In the genomic region with DNA sequence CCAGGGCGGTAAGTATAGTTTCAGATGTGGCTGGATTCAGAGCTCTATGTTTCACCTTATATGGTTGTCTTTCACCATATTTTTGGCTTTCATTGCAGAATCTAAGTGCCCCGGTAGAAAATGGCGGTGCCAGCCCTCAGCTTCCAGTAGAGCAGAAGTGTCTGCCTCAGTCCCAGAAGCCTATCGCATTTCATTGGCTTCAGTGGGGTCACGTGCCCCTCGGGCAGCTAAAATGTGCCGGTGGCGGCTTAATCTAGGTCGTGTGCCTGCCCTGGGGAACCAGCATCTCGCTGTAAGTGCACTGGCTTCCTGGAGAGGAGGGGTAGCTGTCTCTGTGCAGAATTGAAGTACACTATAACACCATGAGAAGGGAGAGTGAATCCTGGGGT, we compare ENCODE assay signal across 1 cellular context.
TF ChIP-seq lines count a peak whose summit lies in the region.

No MANE protein-coding gene starts in this region.

TF ChIP-seq in K562, 482 proteins besides CTCF, POLR2A, EP300 and RAD21 (continued from another document and continues in another):
- TF ChIP-seq, protein P1, sequence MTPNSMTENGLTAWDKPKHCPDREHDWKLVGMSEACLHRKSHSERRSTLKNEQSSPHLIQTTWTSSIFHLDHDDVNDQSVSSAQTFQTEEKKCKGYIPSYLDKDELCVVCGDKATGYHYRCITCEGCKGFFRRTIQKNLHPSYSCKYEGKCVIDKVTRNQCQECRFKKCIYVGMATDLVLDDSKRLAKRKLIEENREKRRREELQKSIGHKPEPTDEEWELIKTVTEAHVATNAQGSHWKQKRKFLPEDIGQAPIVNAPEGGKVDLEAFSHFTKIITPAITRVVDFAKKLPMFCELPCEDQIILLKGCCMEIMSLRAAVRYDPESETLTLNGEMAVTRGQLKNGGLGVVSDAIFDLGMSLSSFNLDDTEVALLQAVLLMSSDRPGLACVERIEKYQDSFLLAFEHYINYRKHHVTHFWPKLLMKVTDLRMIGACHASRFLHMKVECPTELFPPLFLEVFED (CRISPR knock-in tag; conservative IDR thresholded peaks at IDR 0.05) = no peak
- no peak for TF ChIP-seq MED1 (CRISPR knock-in tag; IDR thresholded peaks at IDR 0.05; ENCODE audit: borderline replicate concordance)
- no peak for TF ChIP-seq ZNF586 (CRISPR knock-in tag; conservative IDR thresholded peaks at IDR 0.05)
- TF ChIP-seq, protein P2, sequence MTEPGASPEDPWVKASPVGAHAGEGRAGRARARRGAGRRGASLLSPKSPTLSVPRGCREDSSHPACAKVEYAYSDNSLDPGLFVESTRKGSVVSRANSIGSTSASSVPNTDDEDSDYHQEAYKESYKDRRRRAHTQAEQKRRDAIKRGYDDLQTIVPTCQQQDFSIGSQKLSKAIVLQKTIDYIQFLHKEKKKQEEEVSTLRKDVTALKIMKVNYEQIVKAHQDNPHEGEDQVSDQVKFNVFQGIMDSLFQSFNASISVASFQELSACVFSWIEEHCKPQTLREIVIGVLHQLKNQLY (CRISPR knock-in tag; conservative IDR thresholded peaks at IDR 0.05) = no peak
- TF ChIP-seq RAD51 (IDR thresholded peaks at IDR 0.05; ENCODE audit: borderline replicate concordance, low read depth) = peak; percentile 71; the same call in 1 of the 2 replicates
- TF ChIP-seq TBL1XR1 (IDR thresholded peaks at IDR 0.05; ENCODE audit: low read length in 2 of 2) = no peak
- no peak for TF ChIP-seq CREB1 (IDR thresholded peaks at IDR 0.05)
- no peak for TF ChIP-seq CREB1 (CRISPR knock-in tag; IDR thresholded peaks at IDR 0.05)
- no peak for TF ChIP-seq TAL1 (IDR thresholded peaks at IDR 0.05)
- no peak for TF ChIP-seq POLR3A (IDR thresholded peaks at IDR 0.05; ENCODE audit: borderline replicate concordance, extremely low read depth, insufficient read depth, insufficient read length)
- TF ChIP-seq ARID1B (IDR thresholded peaks at IDR 0.05) = no peak
- no peak for TF ChIP-seq POLR2B (IDR thresholded peaks at IDR 0.05; ENCODE audit: low read depth, partially characterized antibody)
- TF ChIP-seq, protein P3, sequence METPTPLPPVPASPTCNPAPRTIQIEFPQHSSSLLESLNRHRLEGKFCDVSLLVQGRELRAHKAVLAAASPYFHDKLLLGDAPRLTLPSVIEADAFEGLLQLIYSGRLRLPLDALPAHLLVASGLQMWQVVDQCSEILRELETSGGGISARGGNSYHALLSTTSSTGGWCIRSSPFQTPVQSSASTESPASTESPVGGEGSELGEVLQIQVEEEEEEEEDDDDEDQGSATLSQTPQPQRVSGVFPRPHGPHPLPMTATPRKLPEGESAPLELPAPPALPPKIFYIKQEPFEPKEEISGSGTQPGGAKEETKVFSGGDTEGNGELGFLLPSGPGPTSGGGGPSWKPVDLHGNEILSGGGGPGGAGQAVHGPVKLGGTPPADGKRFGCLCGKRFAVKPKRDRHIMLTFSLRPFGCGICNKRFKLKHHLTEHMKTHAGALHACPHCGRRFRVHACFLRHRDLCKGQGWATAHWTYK (CRISPR knock-in tag; IDR thresholded peaks at IDR 0.05) = no peak
- no peak for TF ChIP-seq JUND (IDR thresholded peaks at IDR 0.05; ENCODE audit: borderline replicate concordance, low read depth, low read length)
- no peak for TF ChIP-seq JUND (tag; IDR thresholded peaks at IDR 0.05; ENCODE audit: borderline replicate concordance, low read depth, low read length)
- TF ChIP-seq, protein P4, sequence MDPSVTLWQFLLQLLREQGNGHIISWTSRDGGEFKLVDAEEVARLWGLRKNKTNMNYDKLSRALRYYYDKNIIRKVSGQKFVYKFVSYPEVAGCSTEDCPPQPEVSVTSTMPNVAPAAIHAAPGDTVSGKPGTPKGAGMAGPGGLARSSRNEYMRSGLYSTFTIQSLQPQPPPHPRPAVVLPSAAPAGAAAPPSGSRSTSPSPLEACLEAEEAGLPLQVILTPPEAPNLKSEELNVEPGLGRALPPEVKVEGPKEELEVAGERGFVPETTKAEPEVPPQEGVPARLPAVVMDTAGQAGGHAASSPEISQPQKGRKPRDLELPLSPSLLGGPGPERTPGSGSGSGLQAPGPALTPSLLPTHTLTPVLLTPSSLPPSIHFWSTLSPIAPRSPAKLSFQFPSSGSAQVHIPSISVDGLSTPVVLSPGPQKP (CRISPR knock-in tag; IDR thresholded peaks at IDR 0.05) = no peak
- TF ChIP-seq C11orf30 (IDR thresholded peaks at IDR 0.05; ENCODE audit: low read depth) = no peak
- no peak for TF ChIP-seq PML (IDR thresholded peaks at IDR 0.05; ENCODE audit: low read length)
- TF ChIP-seq, protein P5, sequence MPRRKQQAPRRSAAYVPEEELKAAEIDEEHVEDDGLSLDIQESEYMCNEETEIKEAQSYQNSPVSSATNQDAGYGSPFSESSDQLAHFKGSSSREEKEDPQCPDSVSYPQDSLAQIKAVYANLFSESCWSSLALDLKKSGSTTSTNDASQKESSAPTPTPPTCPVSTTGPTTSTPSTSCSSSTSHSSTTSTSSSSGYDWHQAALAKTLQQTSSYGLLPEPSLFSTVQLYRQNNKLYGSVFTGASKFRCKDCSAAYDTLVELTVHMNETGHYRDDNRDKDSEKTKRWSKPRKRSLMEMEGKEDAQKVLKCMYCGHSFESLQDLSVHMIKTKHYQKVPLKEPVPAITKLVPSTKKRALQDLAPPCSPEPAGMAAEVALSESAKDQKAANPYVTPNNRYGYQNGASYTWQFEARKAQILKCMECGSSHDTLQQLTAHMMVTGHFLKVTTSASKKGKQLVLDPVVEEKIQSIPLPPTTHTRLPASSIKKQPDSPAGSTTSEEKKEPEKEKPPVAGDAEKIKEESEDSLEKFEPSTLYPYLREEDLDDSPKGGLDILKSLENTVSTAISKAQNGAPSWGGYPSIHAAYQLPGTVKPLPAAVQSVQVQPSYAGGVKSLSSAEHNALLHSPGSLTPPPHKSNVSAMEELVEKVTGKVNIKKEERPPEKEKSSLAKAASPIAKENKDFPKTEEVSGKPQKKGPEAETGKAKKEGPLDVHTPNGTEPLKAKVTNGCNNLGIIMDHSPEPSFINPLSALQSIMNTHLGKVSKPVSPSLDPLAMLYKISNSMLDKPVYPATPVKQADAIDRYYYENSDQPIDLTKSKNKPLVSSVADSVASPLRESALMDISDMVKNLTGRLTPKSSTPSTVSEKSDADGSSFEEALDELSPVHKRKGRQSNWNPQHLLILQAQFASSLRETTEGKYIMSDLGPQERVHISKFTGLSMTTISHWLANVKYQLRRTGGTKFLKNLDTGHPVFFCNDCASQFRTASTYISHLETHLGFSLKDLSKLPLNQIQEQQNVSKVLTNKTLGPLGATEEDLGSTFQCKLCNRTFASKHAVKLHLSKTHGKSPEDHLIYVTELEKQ (CRISPR knock-in tag; IDR thresholded peaks at IDR 0.05) = no peak
- TF ChIP-seq, protein P6, sequence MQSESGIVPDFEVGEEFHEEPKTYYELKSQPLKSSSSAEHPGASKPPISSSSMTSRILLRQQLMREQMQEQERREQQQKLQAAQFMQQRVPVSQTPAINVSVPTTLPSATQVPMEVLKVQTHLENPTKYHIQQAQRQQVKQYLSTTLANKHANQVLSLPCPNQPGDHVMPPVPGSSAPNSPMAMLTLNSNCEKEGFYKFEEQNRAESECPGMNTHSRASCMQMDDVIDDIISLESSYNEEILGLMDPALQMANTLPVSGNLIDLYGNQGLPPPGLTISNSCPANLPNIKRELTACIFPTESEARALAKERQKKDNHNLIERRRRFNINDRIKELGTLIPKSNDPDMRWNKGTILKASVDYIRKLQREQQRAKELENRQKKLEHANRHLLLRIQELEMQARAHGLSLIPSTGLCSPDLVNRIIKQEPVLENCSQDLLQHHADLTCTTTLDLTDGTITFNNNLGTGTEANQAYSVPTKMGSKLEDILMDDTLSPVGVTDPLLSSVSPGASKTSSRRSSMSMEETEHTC (IDR thresholded peaks at IDR 0.05) = no peak
- no peak for TF ChIP-seq DPF2 (IDR thresholded peaks at IDR 0.05)
- TF ChIP-seq, protein P7, sequence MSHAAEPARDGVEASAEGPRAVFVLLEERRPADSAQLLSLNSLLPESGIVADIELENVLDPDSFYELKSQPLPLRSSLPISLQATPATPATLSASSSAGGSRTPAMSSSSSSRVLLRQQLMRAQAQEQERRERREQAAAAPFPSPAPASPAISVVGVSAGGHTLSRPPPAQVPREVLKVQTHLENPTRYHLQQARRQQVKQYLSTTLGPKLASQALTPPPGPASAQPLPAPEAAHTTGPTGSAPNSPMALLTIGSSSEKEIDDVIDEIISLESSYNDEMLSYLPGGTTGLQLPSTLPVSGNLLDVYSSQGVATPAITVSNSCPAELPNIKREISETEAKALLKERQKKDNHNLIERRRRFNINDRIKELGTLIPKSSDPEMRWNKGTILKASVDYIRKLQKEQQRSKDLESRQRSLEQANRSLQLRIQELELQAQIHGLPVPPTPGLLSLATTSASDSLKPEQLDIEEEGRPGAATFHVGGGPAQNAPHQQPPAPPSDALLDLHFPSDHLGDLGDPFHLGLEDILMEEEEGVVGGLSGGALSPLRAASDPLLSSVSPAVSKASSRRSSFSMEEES (CRISPR knock-in tag; IDR thresholded peaks at IDR 0.05) = peak; percentile 43
- TF ChIP-seq, protein P8, sequence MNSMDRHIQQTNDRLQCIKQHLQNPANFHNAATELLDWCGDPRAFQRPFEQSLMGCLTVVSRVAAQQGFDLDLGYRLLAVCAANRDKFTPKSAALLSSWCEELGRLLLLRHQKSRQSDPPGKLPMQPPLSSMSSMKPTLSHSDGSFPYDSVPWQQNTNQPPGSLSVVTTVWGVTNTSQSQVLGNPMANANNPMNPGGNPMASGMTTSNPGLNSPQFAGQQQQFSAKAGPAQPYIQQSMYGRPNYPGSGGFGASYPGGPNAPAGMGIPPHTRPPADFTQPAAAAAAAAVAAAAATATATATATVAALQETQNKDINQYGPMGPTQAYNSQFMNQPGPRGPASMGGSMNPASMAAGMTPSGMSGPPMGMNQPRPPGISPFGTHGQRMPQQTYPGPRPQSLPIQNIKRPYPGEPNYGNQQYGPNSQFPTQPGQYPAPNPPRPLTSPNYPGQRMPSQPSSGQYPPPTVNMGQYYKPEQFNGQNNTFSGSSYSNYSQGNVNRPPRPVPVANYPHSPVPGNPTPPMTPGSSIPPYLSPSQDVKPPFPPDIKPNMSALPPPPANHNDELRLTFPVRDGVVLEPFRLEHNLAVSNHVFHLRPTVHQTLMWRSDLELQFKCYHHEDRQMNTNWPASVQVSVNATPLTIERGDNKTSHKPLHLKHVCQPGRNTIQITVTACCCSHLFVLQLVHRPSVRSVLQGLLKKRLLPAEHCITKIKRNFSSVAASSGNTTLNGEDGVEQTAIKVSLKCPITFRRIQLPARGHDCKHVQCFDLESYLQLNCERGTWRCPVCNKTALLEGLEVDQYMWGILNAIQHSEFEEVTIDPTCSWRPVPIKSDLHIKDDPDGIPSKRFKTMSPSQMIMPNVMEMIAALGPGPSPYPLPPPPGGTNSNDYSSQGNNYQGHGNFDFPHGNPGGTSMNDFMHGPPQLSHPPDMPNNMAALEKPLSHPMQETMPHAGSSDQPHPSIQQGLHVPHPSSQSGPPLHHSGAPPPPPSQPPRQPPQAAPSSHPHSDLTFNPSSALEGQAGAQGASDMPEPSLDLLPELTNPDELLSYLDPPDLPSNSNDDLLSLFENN (IDR thresholded peaks at IDR 0.05; ENCODE audit: low read depth in 2 of 2, low read length in 2 of 2) = no peak
- TF ChIP-seq, protein P9, sequence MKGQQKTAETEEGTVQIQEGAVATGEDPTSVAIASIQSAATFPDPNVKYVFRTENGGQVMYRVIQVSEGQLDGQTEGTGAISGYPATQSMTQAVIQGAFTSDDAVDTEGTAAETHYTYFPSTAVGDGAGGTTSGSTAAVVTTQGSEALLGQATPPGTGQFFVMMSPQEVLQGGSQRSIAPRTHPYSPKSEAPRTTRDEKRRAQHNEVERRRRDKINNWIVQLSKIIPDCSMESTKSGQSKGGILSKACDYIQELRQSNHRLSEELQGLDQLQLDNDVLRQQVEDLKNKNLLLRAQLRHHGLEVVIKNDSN (CRISPR knock-in tag; IDR thresholded peaks at IDR 0.05) = peak; percentile 83
- no peak for TF ChIP-seq ZNF239 (CRISPR knock-in tag; IDR thresholded peaks at IDR 0.05)
- no peak for TF ChIP-seq PTBP1 (IDR thresholded peaks at IDR 0.05; ENCODE audit: low read depth, low read length)
- TF ChIP-seq FOXJ2 (tag; IDR thresholded peaks at IDR 0.05) = no peak
- TF ChIP-seq SMC3 (conservative IDR thresholded peaks at IDR 0.05; ENCODE audit: insufficient read depth, low read depth, low read length) = no peak
- TF ChIP-seq SUPT5H (IDR thresholded peaks at IDR 0.05) = no peak
- no peak for TF ChIP-seq FUS (optimal IDR thresholded peaks at IDR 0.05; ENCODE audit: low read depth, low read length)
- TF ChIP-seq RHOXF2B (CRISPR knock-in tag; conservative IDR thresholded peaks at IDR 0.05) = no peak
- TF ChIP-seq, protein P10, sequence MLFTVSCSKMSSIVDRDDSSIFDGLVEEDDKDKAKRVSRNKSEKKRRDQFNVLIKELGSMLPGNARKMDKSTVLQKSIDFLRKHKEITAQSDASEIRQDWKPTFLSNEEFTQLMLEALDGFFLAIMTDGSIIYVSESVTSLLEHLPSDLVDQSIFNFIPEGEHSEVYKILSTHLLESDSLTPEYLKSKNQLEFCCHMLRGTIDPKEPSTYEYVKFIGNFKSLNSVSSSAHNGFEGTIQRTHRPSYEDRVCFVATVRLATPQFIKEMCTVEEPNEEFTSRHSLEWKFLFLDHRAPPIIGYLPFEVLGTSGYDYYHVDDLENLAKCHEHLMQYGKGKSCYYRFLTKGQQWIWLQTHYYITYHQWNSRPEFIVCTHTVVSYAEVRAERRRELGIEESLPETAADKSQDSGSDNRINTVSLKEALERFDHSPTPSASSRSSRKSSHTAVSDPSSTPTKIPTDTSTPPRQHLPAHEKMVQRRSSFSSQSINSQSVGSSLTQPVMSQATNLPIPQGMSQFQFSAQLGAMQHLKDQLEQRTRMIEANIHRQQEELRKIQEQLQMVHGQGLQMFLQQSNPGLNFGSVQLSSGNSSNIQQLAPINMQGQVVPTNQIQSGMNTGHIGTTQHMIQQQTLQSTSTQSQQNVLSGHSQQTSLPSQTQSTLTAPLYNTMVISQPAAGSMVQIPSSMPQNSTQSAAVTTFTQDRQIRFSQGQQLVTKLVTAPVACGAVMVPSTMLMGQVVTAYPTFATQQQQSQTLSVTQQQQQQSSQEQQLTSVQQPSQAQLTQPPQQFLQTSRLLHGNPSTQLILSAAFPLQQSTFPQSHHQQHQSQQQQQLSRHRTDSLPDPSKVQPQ (CRISPR knock-in tag; IDR thresholded peaks at IDR 0.05; ENCODE audit: borderline replicate concordance) = no peak
- TF ChIP-seq, protein P11, sequence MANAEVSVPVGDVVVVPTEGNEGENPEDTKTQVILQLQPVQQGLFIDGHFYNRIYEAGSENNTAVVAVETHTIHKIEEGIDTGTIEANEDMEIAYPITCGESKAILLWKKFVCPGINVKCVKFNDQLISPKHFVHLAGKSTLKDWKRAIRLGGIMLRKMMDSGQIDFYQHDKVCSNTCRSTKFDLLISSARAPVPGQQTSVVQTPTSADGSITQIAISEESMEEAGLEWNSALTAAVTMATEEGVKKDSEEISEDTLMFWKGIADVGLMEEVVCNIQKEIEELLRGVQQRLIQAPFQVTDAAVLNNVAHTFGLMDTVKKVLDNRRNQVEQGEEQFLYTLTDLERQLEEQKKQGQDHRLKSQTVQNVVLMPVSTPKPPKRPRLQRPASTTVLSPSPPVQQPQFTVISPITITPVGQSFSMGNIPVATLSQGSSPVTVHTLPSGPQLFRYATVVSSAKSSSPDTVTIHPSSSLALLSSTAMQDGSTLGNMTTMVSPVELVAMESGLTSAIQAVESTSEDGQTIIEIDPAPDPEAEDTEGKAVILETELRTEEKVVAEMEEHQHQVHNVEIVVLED (CRISPR knock-in tag; IDR thresholded peaks at IDR 0.05) = no peak
